24 cellular contexts compared by ENCODE assay signal in genomic region chr21:26900980-26901379, GRCh38.
"Had no signal": no experiment of that assay in that cellular context is flagged by ENCODE, and none has a peak within 500 bp of the region (broad histone marks: within the 10 kb centered on the region; RNA-seq: fewer than 3 reads in every experiment).

No MANE protein-coding gene starts in this region.

- H3K4me2 ChIP-seq: smooth muscle cell had no signal

- H3K36me3 Mint-ChIP-seq: naive B cell; natural killer cell treated with Interleukin-12 subunit alpha and Interleukin-12 subunit beta and Interleukin-15 and Interleukin-18, amount 100 ng/mL, for 72 hours had no signal

- FAIRE-seq: colon, frontal cortex, keratinocyte had no signal

- H3K4me3 Mint-ChIP-seq: natural killer cell treated with Interleukin-12 subunit alpha and Interleukin-12 subunit beta and Interleukin-15 and Interleukin-18, amount 100 ng/mL, for 72 hours; neural crest cell; stimulated activated naive CD8-positive, alpha-beta T cell treated with anti-CD3 and anti-CD28 coated beads, Interleukin-15, amount 100 ng/mL, for 72 hours had no signal

- H3K4me1 ChIP-seq: lower lobe of right lung, prostate gland, right atrium auricular region, suprapubic skin, transverse colon had no signal

- H3K9me3 ChIP-seq: lower lobe of right lung, neutrophil, prostate gland, right atrium auricular region, suprapubic skin, transverse colon had no signal

- ATAC-seq: left ventricle myocardium superior; lower lobe of right lung; natural killer cell treated with Interleukin-12 subunit alpha and Interleukin-12 subunit beta and Interleukin-15 and Interleukin-18, amount 100 ng/mL, for 72 hours; sciatic nerve; stimulated activated naive CD8-positive, alpha-beta T cell treated with anti-CD3 and anti-CD28 coated beads, Interleukin-15, amount 100 ng/mL, for 72 hours had no signal

- H3K4me1 Mint-ChIP-seq: naive B cell; neural crest cell; stimulated activated naive CD8-positive, alpha-beta T cell treated with anti-CD3 and anti-CD28 coated beads, Interleukin-15, amount 100 ng/mL, for 72 hours had no signal

- H3K27ac ChIP-seq: dorsolateral prefrontal cortex, lower lobe of right lung, neutrophil, prostate gland, right atrium auricular region, suprapubic skin, transverse colon had no signal

- H3K27me3 Mint-ChIP-seq: naive B cell; stimulated activated naive CD8-positive, alpha-beta T cell treated with anti-CD3 and anti-CD28 coated beads, Interleukin-15, amount 100 ng/mL, for 72 hours had no signal

- H3K36me3 ChIP-seq: lower lobe of right lung, neutrophil, prostate gland, right atrium auricular region, suprapubic skin, transverse colon had no signal

- H3K27ac Mint-ChIP-seq: naive B cell; natural killer cell treated with Interleukin-12 subunit alpha and Interleukin-12 subunit beta and Interleukin-15 and Interleukin-18, amount 100 ng/mL, for 72 hours; stimulated activated naive CD8-positive, alpha-beta T cell treated with anti-CD3 and anti-CD28 coated beads, Interleukin-15, amount 100 ng/mL, for 72 hours had no signal

- DNase-seq: dorsolateral prefrontal cortex; effector CD4-positive, alpha-beta T cell; head of caudate nucleus; left ventricle myocardium superior; lower lobe of right lung; naive B cell; stimulated activated CD4-positive, alpha-beta T cell treated with anti-CD3 and anti-CD28 coated beads, Interleukin-12 subunit alpha, Interleukin-12 subunit beta, amount 100 ng/mL, for 4 hours; stimulated activated CD4-positive, alpha-beta T cell treated with anti-CD3 and anti-CD28 coated beads, Interleukin-1b, Interleukin-23, amount 100 ng/mL, for 48 hours; stimulated activated CD4-positive, alpha-beta T cell treated with anti-CD3 and anti-CD28 coated beads, Interleukin-4, amount 100 ng/mL, for 1 hour; stimulated activated CD8-positive, alpha-beta memory T cell treated with anti-CD3 and anti-CD28 coated beads, Interleukin-4, amount 100 ng/mL, for 48 hours; stimulated activated naive CD4-positive, alpha-beta T cell; stimulated activated naive CD8-positive, alpha-beta T cell treated with anti-CD3 and anti-CD28 coated beads, Interleukin-15, amount 100 ng/mL, for 72 hours; transverse colon had no signal

- H3K4me3 ChIP-seq: dorsolateral prefrontal cortex, lower lobe of right lung, prostate gland, right atrium auricular region, smooth muscle cell, suprapubic skin, transverse colon had no signal

- H3K27me3 ChIP-seq: neutrophil, right atrium auricular region, suprapubic skin, transverse colon had no signal
